In the genomic region with DNA sequence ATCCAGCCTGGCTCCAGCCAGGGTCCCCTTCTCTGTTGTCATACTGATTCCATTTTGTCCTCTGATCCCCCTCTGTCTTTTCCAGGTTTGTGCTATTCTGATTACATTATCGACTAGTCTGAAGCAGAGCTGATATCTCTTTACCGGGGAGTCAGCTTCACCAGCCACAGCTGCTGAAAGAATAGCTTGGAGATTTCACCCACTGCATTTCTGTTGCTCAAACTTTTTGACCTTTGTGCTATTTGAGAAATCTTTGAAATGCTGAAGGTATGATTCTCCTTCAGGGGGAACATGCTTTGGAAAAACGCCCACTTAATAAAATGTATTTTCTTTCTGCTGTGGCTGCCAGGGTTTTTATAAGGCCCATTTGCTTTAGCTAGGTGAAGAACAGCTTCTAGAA, we compare ENCODE assay signal across 17 cellular contexts.
"Had no signal": no experiment of that assay in that cellular context is flagged by ENCODE, and none has a peak within 500 bp of the region (broad histone marks: within the 10 kb centered on the region; RNA-seq: fewer than 3 reads in every experiment).

No MANE protein-coding gene starts in this region.

- ATAC-seq: left lung; stimulated activated memory B cell treated with anti-CD40 and anti-IgM and Interleukin-4, amounts not matched to agents 10 μg/mL and 1 μg/mL and 100 μg/mL, for 72 hours had no signal

- H3K27ac ChIP-seq: dorsolateral prefrontal cortex, left lung, right atrium auricular region, spleen, tibial nerve had no signal

- H3K27ac Mint-ChIP-seq: activated naive CD4-positive, alpha-beta T cell treated with anti-CD3 and anti-CD28 coated beads, Interleukin-2, amount 50 U/mL, for 24 hours; stimulated activated memory B cell treated with anti-CD40 and anti-IgM and Interleukin-4, amounts not matched to agents 10 μg/mL and 1 μg/mL and 100 μg/mL, for 72 hours had no signal

- H3K4me3 ChIP-seq: dorsolateral prefrontal cortex, left lung, right atrium auricular region, spleen, tibial nerve had no signal

- H3K36me3 ChIP-seq: left lung, right atrium auricular region had no signal

- H3K27me3 ChIP-seq: dorsolateral prefrontal cortex, left lung, right atrium auricular region, spleen, tibial nerve had no signal

- H3K4me3 Mint-ChIP-seq: activated naive CD4-positive, alpha-beta T cell treated with anti-CD3 and anti-CD28 coated beads, Interleukin-2, amount 50 U/mL, for 24 hours; stimulated activated memory B cell treated with anti-CD40 and anti-IgM and Interleukin-4, amounts not matched to agents 10 μg/mL and 1 μg/mL and 100 μg/mL, for 72 hours had no signal

- H3K27me3 Mint-ChIP-seq: activated naive CD4-positive, alpha-beta T cell treated with anti-CD3 and anti-CD28 coated beads, Interleukin-2, amount 50 U/mL, for 24 hours; stimulated activated memory B cell treated with anti-CD40 and anti-IgM and Interleukin-4, amounts not matched to agents 10 μg/mL and 1 μg/mL and 100 μg/mL, for 72 hours had no signal

- DNase-seq: activated CD4-positive, alpha-beta T cell treated with anti-CD3 and anti-CD28 coated beads, Interleukin-2, amount 50 U/mL, for 4 hours; activated CD4-positive, CD25-positive, alpha-beta regulatory T cell treated with anti-CD3 and anti-CD28 coated beads, Interleukin-2, amount 50 U/mL, for 72 hours; activated T-cell treated with anti-CD3 and anti-CD28 coated beads, Interleukin-2, amount 50 U/mL, for 1 hour; amygdala; dorsolateral prefrontal cortex; foreskin melanocyte; head of caudate nucleus; islet precursor cell; left lung; mesendoderm; spleen; stimulated activated CD4-positive, alpha-beta T cell treated with anti-CD3 and anti-CD28 coated beads, Interleukin-1b, Interleukin-23, amount 100 ng/mL, for 48 hours; T-helper 9 cell had no signal

- H3K9me3 ChIP-seq: left lung, right atrium auricular region, spleen, tibial nerve had no signal

- H3K4me1 Mint-ChIP-seq: activated naive CD4-positive, alpha-beta T cell treated with anti-CD3 and anti-CD28 coated beads, Interleukin-2, amount 50 U/mL, for 24 hours; stimulated activated memory B cell treated with anti-CD40 and anti-IgM and Interleukin-4, amounts not matched to agents 10 μg/mL and 1 μg/mL and 100 μg/mL, for 72 hours had no signal

- H3K9me3 Mint-ChIP-seq: activated naive CD4-positive, alpha-beta T cell treated with anti-CD3 and anti-CD28 coated beads, Interleukin-2, amount 50 U/mL, for 24 hours; stimulated activated memory B cell treated with anti-CD40 and anti-IgM and Interleukin-4, amounts not matched to agents 10 μg/mL and 1 μg/mL and 100 μg/mL, for 72 hours had no signal

- H3K4me1 ChIP-seq: left lung, right atrium auricular region had no signal
